Comparison of ENCODE assay signal across 6 cellular contexts in genomic region chr11:1876361-1877063, GRCh38. TPM values are rescaled to one million over a fixed set of nuclear protein-coding genes. Genes with fewer than 3 reads are reported as not detected.
DNase-seq lines count a peak whose midpoint lies in the region; ATAC-seq and TF ChIP-seq lines count a peak whose summit lies in the region.

No MANE protein-coding gene starts in this region.

- POLR2A ChIA-PET in activated B cell treated with CpG ODN at 0.5 μM for 24 hours (lab: Charles Lee): interaction anchor here (0.9 to 1.7 kb wide), 4 partner anchors 22 to 31 kb away, joined by 3 to 8 read pairs (median 4); partner anchors contain the start of gene LSP1

- TF ChIP-seq CTCF in GM13976 (IDR thresholded peaks at IDR 0.05; ENCODE audit: borderline replicate concordance, control extremely low read depth, extremely low read depth, insufficient read depth, missing control alignments) (peak; percentile 29), activated B cell treated with CpG ODN at 0.5 μM for 24 hours (IDR thresholded peaks at IDR 0.05) (no peak), mesothelial cell of epicardium (IDR thresholded peaks at IDR 0.05; ENCODE audit: unreplicated experiment) (peak; percentile 38)

- H3K27ac Mint-ChIP-seq in activated B cell treated with CpG ODN at 0.5 μM for 24 hours: no peak overlapping the region
- H3K27ac Mint-ChIP-seq in mesothelial cell of epicardium: peak overlapping the region; percentile 87

- H3K4me1 Mint-ChIP-seq in activated B cell treated with CpG ODN at 0.5 μM for 24 hours (peaks cover 64% of the 10 kb centered on the region), mesothelial cell of epicardium (peaks cover 23% of the 10 kb centered on the region)

- no peaks in the 10 kb centered on the region for H3K27me3 Mint-ChIP-seq in activated B cell treated with CpG ODN at 0.5 μM for 24 hours
- H3K27me3 Mint-ChIP-seq in mesothelial cell of epicardium (ENCODE audit: low read depth): no peaks in the 10 kb centered on the region

- CTCF ChIA-PET in activated B cell treated with CpG ODN at 0.5 μM for 24 hours (lab: Charles Lee): interaction anchor here (0.7 to 1.8 kb wide), 8 partner anchors 14 to 267 kb away, joined by 3 to 7 read pairs (median 3); partner anchors contain the start of genes LSP1 and TNNI2

- no peak overlapping the region for H3K4me3 Mint-ChIP-seq in activated B cell treated with CpG ODN at 0.5 μM for 24 hours
- H3K4me3 Mint-ChIP-seq in mesothelial cell of epicardium: peak overlapping the region; percentile 24

- intact Hi-C loops in activated B cell treated with CpG ODN at 0.5 μM for 24 hours (cut with micrococcal nuclease): no loop called here

- ATAC-seq in activated B cell treated with CpG ODN at 0.5 μM for 24 hours (ENCODE audit: low read depth) (no peak), GM19324 (IDR thresholded peaks at IDR 0.05; ENCODE audit: low FRiP score, unreplicated experiment) (no peak), GM18868 (IDR thresholded peaks at IDR 0.05; ENCODE audit: unreplicated experiment) (no peak)

- H3K36me3 Mint-ChIP-seq in activated B cell treated with CpG ODN at 0.5 μM for 24 hours (ENCODE audit: low read depth) (peaks cover 13% of the 10 kb centered on the region), mesothelial cell of epicardium (no peaks in the 10 kb centered on the region)

- in situ Hi-C loops in GM13976 (cut with MboI; ENCODE audit: low sequenced_read_pairs, unreplicated experiment): no loop called here

- H3K9me3 Mint-ChIP-seq in activated B cell treated with CpG ODN at 0.5 μM for 24 hours: no peaks in the 10 kb centered on the region
- no peaks in the 10 kb centered on the region for H3K9me3 Mint-ChIP-seq in mesothelial cell of epicardium

- DNase-seq in GM13976 (ENCODE audit: low spot score) (no peak), activated B cell treated with CpG ODN at 0.5 μM for 24 hours (peak; percentile 32), mesothelial cell of epicardium (ENCODE audit: low spot score in 2 of 2, unreplicated experiment in 2 of 2) (peak; percentile 28 to 65), amniotic stem cell (lab: John Stamatoyannopoulos, UW) (no peak)

RNA-seq across cellular contexts. Expression of gene PRR33, which starts 15.2 kb away (rescaled TPM):
- total RNA-seq in activated B cell treated with CpG ODN at 0.5 μM for 24 hours: 0.16 TPM in 1 of 2 replicates, not detected in the other
- not detected in 3 replicates for total RNA-seq in mesothelial cell of epicardium

RNA-seq across cellular contexts. Expression of gene LSP1, which starts 23.6 kb away (rescaled TPM):
- total RNA-seq in activated B cell treated with CpG ODN at 0.5 μM for 24 hours: 301 and 303 TPM in 2 replicates
- 4.9 to 5.2 TPM (median 4.9 TPM) in 3 replicates for total RNA-seq in mesothelial cell of epicardium

RNA-seq across cellular contexts. Expression of gene TNNI2, which starts 37.7 kb away (rescaled TPM):
- total RNA-seq in activated B cell treated with CpG ODN at 0.5 μM for 24 hours (1.0 and 1.5 TPM in 2 replicates), mesothelial cell of epicardium (0.59 to 1.3 TPM in 2 of 3 replicates, not detected in the other)

RNA-seq across cellular contexts. Expression of gene SYT8, which starts 41.7 kb away (rescaled TPM):
- total RNA-seq in activated B cell treated with CpG ODN at 0.5 μM for 24 hours (not detected in 2 replicates), mesothelial cell of epicardium (1.2 to 2.1 TPM (median 1.9 TPM) in 3 replicates)

RNA-seq across cellular contexts. Expression of gene TNNT3, which starts 43.0 kb away (rescaled TPM):
- total RNA-seq in activated B cell treated with CpG ODN at 0.5 μM for 24 hours (2.9 and 3.5 TPM in 2 replicates), mesothelial cell of epicardium (15.2 to 19.0 TPM (median 18.0 TPM) in 3 replicates)

Comparison
In these comparisons a context has a peak if more than half of its experiments do, and no peak if none do; other contexts are left out.
1. DNase-seq: peak in activated B cell treated with CpG ODN at 0.5 μM for 24 hours (single experiment) and mesothelial cell of epicardium (2 of 2); none in GM13976 (single experiment) and amniotic stem cell (single experiment).
2. RNA of gene LSP1, which starts 23.6 kb away (total RNA-seq): 301 to 303 TPM in activated B cell treated with CpG ODN at 0.5 μM for 24 hours; 4.9 to 5.2 TPM in mesothelial cell of epicardium; every median in the first group is over 10 times any median in the second.